ENCODE assay signal across 15 cellular contexts in genomic region chr14:68661226-68662225, GRCh38.
DNase-seq lines count a peak whose midpoint lies in the region; ATAC-seq and TF ChIP-seq lines count a peak whose summit lies in the region.
"Had no signal": no experiment of that assay in that cellular context is flagged by ENCODE, and none has a peak within 500 bp of the region (broad histone marks: within the 10 kb centered on the region; RNA-seq: fewer than 3 reads in every experiment).

No MANE protein-coding gene starts in this region.

- H3K4me3 ChIP-seq in tibial artery = no peak overlapping the region
- H3K4me3 ChIP-seq: lower lobe of right lung, spleen, thoracic aorta had no signal

- DNase-seq in activated CD8-positive, alpha-beta memory T cell treated with anti-CD3 and anti-CD28 coated beads, Interleukin-2, amount 10 ng/mL, durations not matched to agents 7 days and 5 days = peak; percentile 32
- DNase-seq in activated CD8-positive, alpha-beta memory T cell treated with anti-CD3 and anti-CD28 coated beads, Interleukin-2, amount 50 U/mL, for 4 hours = no peak
- DNase-seq in T-helper 17 cell (no peak), left kidney (ENCODE audit: low read depth, low spot score) (peak; percentile 26), tibial artery (peak; percentile 15 to 39), H4 (ENCODE audit: low spot score) (no peak)
- no peak for DNase-seq in activated CD4-positive, alpha-beta T cell treated with anti-CD3 and anti-CD28 coated beads, Interleukin-2, amount 50 U/mL, for 4 hours
- DNase-seq: activated CD8-positive, alpha-beta T cell treated with anti-CD3 and anti-CD28 coated beads, Interleukin-2, amount 10 ng/mL, durations not matched to agents 7 days and 5 days; activated naive CD4-positive, alpha-beta T cell treated with anti-CD3 and anti-CD28 coated beads, Interleukin-2, amount 50 U/mL, for 16 hours; lower lobe of right lung; NCI-H1105 treated with DMSO at 0.1 percent for 48 hours; nucleus accumbens; spleen had no signal

- H3K9me3 Mint-ChIP-seq in activated CD8-positive, alpha-beta memory T cell treated with anti-CD3 and anti-CD28 coated beads, Interleukin-2, amount 10 ng/mL, durations not matched to agents 7 days and 5 days (ENCODE audit: low read depth) = no peaks in the 10 kb centered on the region

- H3K9me3 ChIP-seq in T-helper 17 cell (ENCODE audit: control insufficient read depth, low read length, poor library complexity, severe bottlenecking) = no peaks in the 10 kb centered on the region
- H3K9me3 ChIP-seq in tibial artery = no peaks in the 10 kb centered on the region
- H3K9me3 ChIP-seq: lower lobe of right lung, spleen, thoracic aorta had no signal

- no peak for TF ChIP-seq CTCF in tibial artery (IDR thresholded peaks at IDR 0.05)

- H3K27ac Mint-ChIP-seq in activated CD8-positive, alpha-beta memory T cell treated with anti-CD3 and anti-CD28 coated beads, Interleukin-2, amount 10 ng/mL, durations not matched to agents 7 days and 5 days = no peak overlapping the region
- peak overlapping the region; percentile 87 for H3K27ac Mint-ChIP-seq in T-helper 17 cell
- H3K27ac Mint-ChIP-seq: activated CD8-positive, alpha-beta T cell treated with anti-CD3 and anti-CD28 coated beads, Interleukin-2, amount 10 ng/mL, durations not matched to agents 7 days and 5 days had no signal

- H3K27me3 ChIP-seq in tibial artery = no peaks in the 10 kb centered on the region
- H3K27me3 ChIP-seq: spleen had no signal

- H3K36me3 ChIP-seq in tibial artery = no peaks in the 10 kb centered on the region
- H3K36me3 ChIP-seq: lower lobe of right lung, spleen, thoracic aorta had no signal

- no peak for ATAC-seq in activated CD8-positive, alpha-beta memory T cell treated with anti-CD3 and anti-CD28 coated beads, Interleukin-2, amount 10 ng/mL, durations not matched to agents 7 days and 5 days
- ATAC-seq in T-helper 17 cell (no peak), GM21717 (IDR thresholded peaks at IDR 0.05; ENCODE audit: unreplicated experiment) (no peak)
- ATAC-seq: activated CD8-positive, alpha-beta T cell treated with anti-CD3 and anti-CD28 coated beads, Interleukin-2, amount 10 ng/mL, durations not matched to agents 7 days and 5 days; lower lobe of right lung had no signal

- peaks cover 0 to 51% (median 49%) of the 10 kb centered on the region in 4 donors for H3K4me1 ChIP-seq in tibial artery

- intact Hi-C loops in tibial artery (cut with DNase I; ENCODE audit: low total_unique reads) = no loop called here

- no peak overlapping the region for H3K27ac ChIP-seq in tibial artery
- H3K27ac ChIP-seq: thoracic aorta had no signal

- H3K4me3 Mint-ChIP-seq in activated CD8-positive, alpha-beta memory T cell treated with anti-CD3 and anti-CD28 coated beads, Interleukin-2, amount 10 ng/mL, durations not matched to agents 7 days and 5 days = no peak overlapping the region
- no peak overlapping the region for H3K4me3 Mint-ChIP-seq in T-helper 17 cell
- H3K4me3 Mint-ChIP-seq: activated CD8-positive, alpha-beta T cell treated with anti-CD3 and anti-CD28 coated beads, Interleukin-2, amount 10 ng/mL, durations not matched to agents 7 days and 5 days had no signal

- H3K4me1 Mint-ChIP-seq in activated CD8-positive, alpha-beta memory T cell treated with anti-CD3 and anti-CD28 coated beads, Interleukin-2, amount 10 ng/mL, durations not matched to agents 7 days and 5 days = peaks cover 30% of the 10 kb centered on the region
- peaks cover 41% of the 10 kb centered on the region for H3K4me1 Mint-ChIP-seq in T-helper 17 cell

- no peaks in the 10 kb centered on the region for H3K27me3 Mint-ChIP-seq in activated CD8-positive, alpha-beta memory T cell treated with anti-CD3 and anti-CD28 coated beads, Interleukin-2, amount 10 ng/mL, durations not matched to agents 7 days and 5 days
- H3K27me3 Mint-ChIP-seq in T-helper 17 cell = no peaks in the 10 kb centered on the region

- H3K36me3 Mint-ChIP-seq in activated CD8-positive, alpha-beta memory T cell treated with anti-CD3 and anti-CD28 coated beads, Interleukin-2, amount 10 ng/mL, durations not matched to agents 7 days and 5 days = peaks cover 1% of the 10 kb centered on the region
- peaks cover 2% of the 10 kb centered on the region for H3K36me3 Mint-ChIP-seq in T-helper 17 cell (ENCODE audit: low read depth)

- CTCF ChIA-PET in activated CD8-positive, alpha-beta memory T cell treated with anti-CD3 and anti-CD28 coated beads, Interleukin-2, amount 10 ng/mL, durations not matched to agents 7 days and 5 days (lab: Charles Lee) = interaction anchor here (1.2 kb wide), 1 partner anchor 183 kb away, joined by 4 read pairs; no protein-coding TSS in a partner anchor

Comparison
In these comparisons a context has a peak if more than half of its experiments do, and no peak if none do; other contexts are left out.
1. DNase-seq: peak in activated CD8-positive, alpha-beta memory T cell treated with anti-CD3 and anti-CD28 coated beads, Interleukin-2, amount 10 ng/mL, durations not matched to agents 7 days and 5 days (single experiment), left kidney (single experiment) and tibial artery (2 of 2); none in activated CD8-positive, alpha-beta memory T cell treated with anti-CD3 and anti-CD28 coated beads, Interleukin-2, amount 50 U/mL, for 4 hours (single experiment), T-helper 17 cell (0 of 3), H4 (single experiment) and activated CD4-positive, alpha-beta T cell treated with anti-CD3 and anti-CD28 coated beads, Interleukin-2, amount 50 U/mL, for 4 hours (0 of 2).